8 cellular contexts compared by ENCODE assay signal in genomic region chr12:103966736-103967135, GRCh38. TPM values are rescaled to one million over a fixed set of nuclear protein-coding genes. Genes with fewer than 3 reads are reported as not detected.
DNase-seq lines count a peak whose midpoint lies in the region; ATAC-seq and TF ChIP-seq lines count a peak whose summit lies in the region.

No MANE protein-coding gene starts in this region.

- H3K36me3 ChIP-seq in smooth muscle cell (ENCODE audit: low read depth): no peaks in the 10 kb centered on the region

- H3K9me3 ChIP-seq in H9 (ENCODE audit: control insufficient read depth, low read depth, low read length): no peaks in the 10 kb centered on the region
- no peaks in the 10 kb centered on the region for H3K9me3 ChIP-seq in right cardiac atrium (ENCODE audit: control insufficient read depth, low read length)
- H3K9me3 ChIP-seq in smooth muscle cell (replicated peaks; ENCODE audit: low read depth): no peaks in the 10 kb centered on the region

- H4K5ac ChIP-seq in H9 (ENCODE audit: insufficient read length, low read depth, low read length): no peak overlapping the region

- no peak overlapping the region for H3K23ac ChIP-seq in H9 (ENCODE audit: insufficient read length, low read depth, low read length)

- H4K91ac ChIP-seq in H9 (ENCODE audit: insufficient read length, low read depth, low read length): no peak overlapping the region

- intact Hi-C loops in right cardiac atrium (cut with DNase I): loop anchor here in 2 of 4 donors (10.0 kb wide), 2 partner anchors 98 to 148 kb away; partner anchors contain the start of gene HCFC2 (in 2 of the 2)

- WGBS in H9 (ENCODE audit: extremely low coverage, insufficient read length, low lambda C conversion rate): no CpG with 5 or more reads among the region's 1 CpG
- 20% methylated on average over 1 of the region's 1 CpG for WGBS in right cardiac atrium
- 12% methylated on average over 1 of the region's 1 CpG for WGBS in smooth muscle cell (ENCODE audit: low lambda C conversion rate)

- POLR2A ChIA-PET in activated CD4-positive, alpha-beta memory T cell treated with anti-CD3 and anti-CD28 coated beads, Interleukin-2, amount 10 ng/mL, durations not matched to agents 7 days and 5 days (lab: Charles Lee): interaction anchor here (0.7 to 6.5 kb wide), 16 partner anchors 7 to 321 kb away, joined by 3 to 159 read pairs (median 10); partner anchors contain the start of genes HCFC2, HSP90B1 and NFYB

- H3K4me1 Mint-ChIP-seq in H9: peaks cover 20 to 33% of the 10 kb centered on the region in 2 experiments
- peaks cover 67% of the 10 kb centered on the region for H3K4me1 Mint-ChIP-seq in activated CD4-positive, alpha-beta memory T cell treated with anti-CD3 and anti-CD28 coated beads, Interleukin-2, amount 10 ng/mL, durations not matched to agents 7 days and 5 days

- CTCF ChIA-PET in activated CD4-positive, alpha-beta memory T cell treated with anti-CD3 and anti-CD28 coated beads, Interleukin-2, amount 10 ng/mL, durations not matched to agents 7 days and 5 days (lab: Charles Lee): interaction anchor here (1.7 to 2.8 kb wide), 4 partner anchors 10 to 142 kb away, joined by 3 to 30 read pairs (median 7); partner anchors contain the start of gene HSP90B1

- H2BK12ac ChIP-seq in H9 (ENCODE audit: insufficient read length, low read depth, low read length): no peak overlapping the region

- peaks cover 14% of the 10 kb centered on the region for H3F3A ChIP-seq in smooth muscle cell (ENCODE audit: low read depth)

- H2AK5ac ChIP-seq in H9 (ENCODE audit: insufficient read length, low read length): no peak overlapping the region

- no peak overlapping the region for H2BK5ac ChIP-seq in H9 (ENCODE audit: insufficient read length, low read length)

- H4K8ac ChIP-seq in H9 (replicated peaks; ENCODE audit: insufficient read length, low read depth, low read length): no peak overlapping the region

- no peak overlapping the region for H3T11ph ChIP-seq in H9 (ENCODE audit: low read length)

- H2BK120ac ChIP-seq in H9 (ENCODE audit: low read depth, low read length, poor library complexity, severe bottlenecking): no peak overlapping the region

- H4K20me1 ChIP-seq in H9 (ENCODE audit: control insufficient read depth, insufficient read depth, insufficient read length) (no peaks in the 10 kb centered on the region), smooth muscle cell (ENCODE audit: low read depth) (peaks cover 42% of the 10 kb centered on the region)

- no peak overlapping the region for H2BK15ac ChIP-seq in H9 (ENCODE audit: low read depth, low read length)

- H3K27ac ChIP-seq in H9 (ENCODE audit: insufficient read length, low read depth, low read length) (no peak overlapping the region), right cardiac atrium (ENCODE audit: low read length) (no peak overlapping the region), smooth muscle cell (ENCODE audit: low read depth) (peak overlapping the region; percentile 90)

- no peak for DNase-seq in H9
- no peak for DNase-seq in activated CD4-positive, alpha-beta memory T cell treated with anti-CD3 and anti-CD28 coated beads, Interleukin-2, amount 10 ng/mL, durations not matched to agents 7 days and 5 days
- DNase-seq in right cardiac atrium: no peak
- DNase-seq in smooth muscle cell (lab: John Stamatoyannopoulos, UW; ENCODE audit: unreplicated experiment): no peak
- no peak for DNase-seq in NCI-H2029 (lab: John Stamatoyannopoulos, UW)
- no peak for DNase-seq in NCI-H748 treated with DMSO at 0.1 percent for 48 hours (lab: John Stamatoyannopoulos, UW)
- no peak for DNase-seq in Ammon's horn (ENCODE audit: low spot score)

- H3K4me2 ChIP-seq in H9 (ENCODE audit: insufficient read depth, insufficient read length, low read length) (peak overlapping the region; percentile 75), smooth muscle cell (peak overlapping the region; percentile 93)

- no peak for ATAC-seq in right cardiac atrium
- ATAC-seq in GM21526 (IDR thresholded peaks at IDR 0.05; ENCODE audit: low FRiP score, unreplicated experiment): no peak

- no peaks in the 10 kb centered on the region; a peak in 1 of 5 replicates for H3K9me3 Mint-ChIP-seq in H9
- H3K9me3 Mint-ChIP-seq in activated CD4-positive, alpha-beta memory T cell treated with anti-CD3 and anti-CD28 coated beads, Interleukin-2, amount 10 ng/mL, durations not matched to agents 7 days and 5 days: no peaks in the 10 kb centered on the region

- no peaks in the 10 kb centered on the region for H3K27me3 ChIP-seq in H9 (ENCODE audit: insufficient read depth, low read length)
- H3K27me3 ChIP-seq in right cardiac atrium (ENCODE audit: control insufficient read depth, insufficient read depth): no peaks in the 10 kb centered on the region
- H3K27me3 ChIP-seq in smooth muscle cell (ENCODE audit: low read depth): no peaks in the 10 kb centered on the region

- no peak overlapping the region for H3K14ac ChIP-seq in H9 (ENCODE audit: insufficient read depth, low read length)

- peak overlapping the region; percentile 97 to 98 for H3K4me3 Mint-ChIP-seq in H9
- H3K4me3 Mint-ChIP-seq in activated CD4-positive, alpha-beta memory T cell treated with anti-CD3 and anti-CD28 coated beads, Interleukin-2, amount 10 ng/mL, durations not matched to agents 7 days and 5 days: peak overlapping the region; percentile 97

- no peak overlapping the region for H3K56ac ChIP-seq in H9 (ENCODE audit: insufficient read length, low read depth, low read length)

- H2AFZ ChIP-seq in H9 (ENCODE audit: low read length): no peak overlapping the region
- peak overlapping the region; percentile 79 for H2AFZ ChIP-seq in smooth muscle cell (ENCODE audit: low read depth)

- H3K4me1 ChIP-seq in H9 (ENCODE audit: insufficient read depth, low read length): no peaks in the 10 kb centered on the region
- H3K4me1 ChIP-seq in right cardiac atrium (ENCODE audit: control insufficient read depth, insufficient read depth, low read length): peaks cover 5% of the 10 kb centered on the region
- H3K4me1 ChIP-seq in smooth muscle cell (ENCODE audit: low read depth): peaks cover 17% of the 10 kb centered on the region

- H3K79me1 ChIP-seq in H9 (ENCODE audit: insufficient read depth, low read depth, low read length, poor library complexity, severe bottlenecking): peaks cover 4% of the 10 kb centered on the region

- no peak for TF ChIP-seq CTCF in H9 (conservative IDR thresholded peaks at IDR 0.05)
- no peak for TF ChIP-seq CTCF in smooth muscle cell (IDR thresholded peaks at IDR 0.05; ENCODE audit: borderline replicate concordance, insufficient read depth, poor library complexity, severe bottlenecking)

- H3K4me3 ChIP-seq in right cardiac atrium (ENCODE audit: low read length) (peak overlapping the region; percentile 81), smooth muscle cell (peak overlapping the region; percentile 88)

- no peak overlapping the region for H3K4ac ChIP-seq in H9 (ENCODE audit: low read depth, low read length)

- peak overlapping the region in 2 of 3 experiments; percentile 66 to 96; a peak in 4 of 7 replicates for H3K27ac Mint-ChIP-seq in H9
- H3K27ac Mint-ChIP-seq in activated CD4-positive, alpha-beta memory T cell treated with anti-CD3 and anti-CD28 coated beads, Interleukin-2, amount 10 ng/mL, durations not matched to agents 7 days and 5 days: peak overlapping the region; percentile 91

- H3K79me2 ChIP-seq in H9 (ENCODE audit: insufficient read depth, low read length): peaks cover 46% of the 10 kb centered on the region; the same call in 1 of the 2 replicates
- H3K79me2 ChIP-seq in smooth muscle cell (ENCODE audit: low read depth): peaks cover 80% of the 10 kb centered on the region

- peak overlapping the region; percentile 98 for H3K9ac ChIP-seq in H9 (ENCODE audit: extremely low read depth, insufficient read length, low read length)
- peak overlapping the region; percentile 89 for H3K9ac ChIP-seq in smooth muscle cell (ENCODE audit: low read depth)

- no peaks in the 10 kb centered on the region for H3K27me3 Mint-ChIP-seq in H9 (ENCODE audit: low read depth)
- no peaks in the 10 kb centered on the region for H3K27me3 Mint-ChIP-seq in activated CD4-positive, alpha-beta memory T cell treated with anti-CD3 and anti-CD28 coated beads, Interleukin-2, amount 10 ng/mL, durations not matched to agents 7 days and 5 days

- H3K18ac ChIP-seq in H9 (ENCODE audit: insufficient read length, low read depth, low read length): no peak overlapping the region

- H2BK20ac ChIP-seq in H9 (ENCODE audit: low read depth, low read length, poor library complexity, severe bottlenecking): no peak overlapping the region

- peaks cover 11 to 33% (median 29%) of the 10 kb centered on the region in 3 experiments; a peak in 6 of 7 replicates for H3K36me3 Mint-ChIP-seq in H9 (ENCODE audit: insufficient read depth in 1 of 3, low read depth in 3 of 3)
- H3K36me3 Mint-ChIP-seq in activated CD4-positive, alpha-beta memory T cell treated with anti-CD3 and anti-CD28 coated beads, Interleukin-2, amount 10 ng/mL, durations not matched to agents 7 days and 5 days (ENCODE audit: low read depth): peaks cover 34% of the 10 kb centered on the region

- H3K23me2 ChIP-seq in H9 (ENCODE audit: insufficient read length, low read depth, low read length, poor library complexity, severe bottlenecking): peaks cover 7% of the 10 kb centered on the region

RNA-seq across cellular contexts. Expression of gene TDG, which starts 1.1 kb away (rescaled TPM):
- total RNA-seq in H9 (2021): 70.3 and 72.4 TPM in 2 replicates
- total RNA-seq in activated CD4-positive, alpha-beta memory T cell treated with anti-CD3 and anti-CD28 coated beads, Interleukin-2, amount 10 ng/mL, durations not matched to agents 7 days and 5 days: 10 to 100 TPM; 33.0 to 34.4 TPM
- total RNA-seq in right cardiac atrium: 10 to 100 TPM; 10.6 to 17.7 (median 12.4) TPM
- polyA plus RNA-seq in right cardiac atrium: 9.8 TPM
- total RNA-seq in smooth muscle cell: 61.1 and 61.3 TPM in 2 replicates
- 34.5 and 46.1 TPM in 2 replicates for polyA plus RNA-seq in smooth muscle cell

RNA-seq across cellular contexts. Expression of gene HSP90B1, which starts 36.5 kb away (rescaled TPM):
- 737 and 747 TPM in 2 replicates for total RNA-seq in H9 (2021)
- 100 to 1,000 TPM; 375 to 378 TPM for total RNA-seq in activated CD4-positive, alpha-beta memory T cell treated with anti-CD3 and anti-CD28 coated beads, Interleukin-2, amount 10 ng/mL, durations not matched to agents 7 days and 5 days
- 100 to 1,000 TPM; 292 to 625 (median 497) TPM for total RNA-seq in right cardiac atrium
- 369 TPM for polyA plus RNA-seq in right cardiac atrium
- 908 and 1,229 TPM in 2 replicates for total RNA-seq in smooth muscle cell
- 836 and 1,047 TPM in 2 replicates for polyA plus RNA-seq in smooth muscle cell
